8 cellular contexts compared by ENCODE assay signal in the genomic region with DNA sequence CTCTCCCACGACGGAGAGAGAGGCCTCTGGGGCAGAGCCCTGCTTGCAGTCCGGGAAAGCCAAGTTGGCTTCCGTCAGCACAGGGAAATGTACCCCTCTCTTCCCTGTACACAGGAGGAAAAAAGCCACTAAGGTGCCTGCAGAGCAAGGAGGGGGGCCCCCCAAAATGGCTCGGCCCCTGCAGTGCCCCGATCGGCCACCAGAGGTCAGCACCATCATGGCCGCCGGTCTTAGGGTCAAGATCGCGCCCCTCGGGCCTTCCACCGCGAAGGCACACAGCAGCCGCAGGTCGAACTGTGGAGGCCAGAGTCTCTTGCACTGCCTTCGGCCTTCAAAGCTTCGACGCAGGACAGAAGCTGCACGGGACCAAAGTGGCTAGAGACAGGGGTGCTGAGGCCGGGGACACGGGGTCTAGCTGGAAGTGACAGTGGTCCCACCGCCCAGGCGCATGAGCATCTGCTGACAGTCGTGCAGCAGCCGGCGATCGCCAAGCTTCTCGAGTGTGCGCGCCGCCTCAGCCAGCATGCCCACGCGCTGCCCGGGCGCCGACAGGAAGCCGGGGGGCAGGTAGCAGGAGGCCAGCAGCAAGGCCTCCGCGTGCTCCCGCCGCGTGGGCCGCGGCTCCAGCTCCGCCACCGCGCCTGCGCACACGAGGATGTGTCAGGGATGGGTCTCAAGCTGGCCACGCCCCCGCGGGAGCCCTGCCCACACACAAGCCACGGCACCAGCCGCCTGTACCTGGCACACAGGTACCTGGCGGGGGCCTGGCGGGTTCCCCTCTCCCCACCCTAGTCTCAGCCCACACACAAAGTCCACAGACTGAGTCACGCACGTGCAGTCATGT. TPM values are rescaled to one million over a fixed set of nuclear protein-coding genes. Genes with fewer than 3 reads are reported as not detected.
DNase-seq lines count a peak whose midpoint lies in the region; ATAC-seq and TF ChIP-seq lines count a peak whose summit lies in the region.

No MANE protein-coding gene starts in this region.

- peak; percentile 19 for TF ChIP-seq POLR2A in GM18951 (IDR thresholded peaks at IDR 0.05; ENCODE audit: extremely low read depth, insufficient read depth, insufficient read length)

- H3K27me3 Mint-ChIP-seq in activated naive CD8-positive, alpha-beta T cell treated with anti-CD3 and anti-CD28 coated beads, Interleukin-2, amount 10 ng/mL, durations not matched to agents 7 days and 5 days, result no peaks in the 10 kb centered on the region

- H3K36me3 Mint-ChIP-seq in activated naive CD8-positive, alpha-beta T cell treated with anti-CD3 and anti-CD28 coated beads, Interleukin-2, amount 10 ng/mL, durations not matched to agents 7 days and 5 days, result peaks cover 17% of the 10 kb centered on the region

- no peak overlapping the region for H3K4me3 Mint-ChIP-seq in activated naive CD8-positive, alpha-beta T cell treated with anti-CD3 and anti-CD28 coated beads, Interleukin-2, amount 10 ng/mL, durations not matched to agents 7 days and 5 days

- intact Hi-C loops in cardiac septum (cut with DNase I), result loop anchor here (2.0 to 5.0 kb wide), 3 partner anchors 48 to 220 kb away; no protein-coding TSS in a partner anchor

- H3K4me1 ChIP-seq in rectal smooth muscle tissue (ENCODE audit: control insufficient read depth, insufficient read depth, low read length), result peaks cover 14% of the 10 kb centered on the region

- no peaks in the 10 kb centered on the region for H3K9me3 Mint-ChIP-seq in activated naive CD8-positive, alpha-beta T cell treated with anti-CD3 and anti-CD28 coated beads, Interleukin-2, amount 10 ng/mL, durations not matched to agents 7 days and 5 days

- POLR2A ChIA-PET in activated naive CD8-positive, alpha-beta T cell treated with anti-CD3 and anti-CD28 coated beads, Interleukin-2, amount 10 ng/mL, durations not matched to agents 7 days and 5 days (lab: Charles Lee), result interaction anchor here (0.6 to 2.6 kb wide), 11 partner anchors 8 to 218 kb away, joined by 3 to 12 read pairs (median 4); a partner anchor contains a TSS

- H3K27me3 ChIP-seq in rectal smooth muscle tissue (ENCODE audit: control insufficient read depth, insufficient read depth, low read length), result no peaks in the 10 kb centered on the region

- DNase-seq in AG09309 (ENCODE audit: low read depth) (no peak), cardiac septum (ENCODE audit: low spot score) (peak; percentile 90)
- DNase-seq in activated naive CD8-positive, alpha-beta T cell treated with anti-CD3 and anti-CD28 coated beads, Interleukin-2, amount 10 ng/mL, durations not matched to agents 7 days and 5 days, result peak; percentile 81

- ATAC-seq in SK-N-SH treated with all-trans-retinoic acid at 6 μM for 48 hours, result peak; percentile 59
- peak; percentile 17 for ATAC-seq in activated naive CD8-positive, alpha-beta T cell treated with anti-CD3 and anti-CD28 coated beads, Interleukin-2, amount 10 ng/mL, durations not matched to agents 7 days and 5 days (ENCODE audit: low read depth)
- no peak for ATAC-seq in HG03378 (IDR thresholded peaks at IDR 0.05; ENCODE audit: unreplicated experiment)
- ATAC-seq in GM18519 (IDR thresholded peaks at IDR 0.05; ENCODE audit: low FRiP score, unreplicated experiment), result no peak

- in situ Hi-C loops in GM18951 (cut with MboI; ENCODE audit: low sequenced_read_pairs, unreplicated experiment), result no loop called here

- no peak overlapping the region for H3K9ac ChIP-seq in rectal smooth muscle tissue (ENCODE audit: low read length)

- peak; percentile 98 for TF ChIP-seq CTCF in AG09309 (IDR thresholded peaks at IDR 0.05; ENCODE audit: control insufficient read depth, insufficient read depth, low read depth, low read length, missing control alignments)

- H3K4me1 Mint-ChIP-seq in activated naive CD8-positive, alpha-beta T cell treated with anti-CD3 and anti-CD28 coated beads, Interleukin-2, amount 10 ng/mL, durations not matched to agents 7 days and 5 days, result peaks cover 14% of the 10 kb centered on the region

- H3K4me3 ChIP-seq in AG09309 (ENCODE audit: control insufficient read depth, low read depth, low read length) (no peak overlapping the region), rectal smooth muscle tissue (ENCODE audit: low read length) (no peak overlapping the region)

- peak overlapping the region; percentile 44 for H3K27ac ChIP-seq in rectal smooth muscle tissue (ENCODE audit: low read depth, low read length)

- H3K27ac Mint-ChIP-seq in activated naive CD8-positive, alpha-beta T cell treated with anti-CD3 and anti-CD28 coated beads, Interleukin-2, amount 10 ng/mL, durations not matched to agents 7 days and 5 days, result peak overlapping the region; percentile 34

- peaks cover 18% of the 10 kb centered on the region for H3K36me3 ChIP-seq in rectal smooth muscle tissue (ENCODE audit: control insufficient read depth, insufficient read depth, low read length)

TF ChIP-seq in SK-N-SH treated with all-trans-retinoic acid at 6 μM for 48 hours, 23 proteins besides CTCF, POLR2A, EP300 and RAD21:
- 0 out of 2 replicates have a peak, but pooled peaks have one; percentile 48 for TF ChIP-seq ZFP3 (CRISPR knock-in tag; IDR thresholded peaks at IDR 0.05)
- TF ChIP-seq, protein P1, sequence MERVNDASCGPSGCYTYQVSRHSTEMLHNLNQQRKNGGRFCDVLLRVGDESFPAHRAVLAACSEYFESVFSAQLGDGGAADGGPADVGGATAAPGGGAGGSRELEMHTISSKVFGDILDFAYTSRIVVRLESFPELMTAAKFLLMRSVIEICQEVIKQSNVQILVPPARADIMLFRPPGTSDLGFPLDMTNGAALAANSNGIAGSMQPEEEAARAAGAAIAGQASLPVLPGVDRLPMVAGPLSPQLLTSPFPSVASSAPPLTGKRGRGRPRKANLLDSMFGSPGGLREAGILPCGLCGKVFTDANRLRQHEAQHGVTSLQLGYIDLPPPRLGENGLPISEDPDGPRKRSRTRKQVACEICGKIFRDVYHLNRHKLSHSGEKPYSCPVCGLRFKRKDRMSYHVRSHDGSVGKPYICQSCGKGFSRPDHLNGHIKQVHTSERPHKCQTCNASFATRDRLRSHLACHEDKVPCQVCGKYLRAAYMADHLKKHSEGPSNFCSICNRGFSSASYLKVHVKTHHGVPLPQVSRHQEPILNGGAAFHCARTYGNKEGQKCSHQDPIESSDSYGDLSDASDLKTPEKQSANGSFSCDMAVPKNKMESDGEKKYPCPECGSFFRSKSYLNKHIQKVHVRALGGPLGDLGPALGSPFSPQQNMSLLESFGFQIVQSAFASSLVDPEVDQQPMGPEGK (CRISPR knock-in tag; IDR thresholded peaks at IDR 0.05; ENCODE audit: borderline replicate concordance), result no peak
- TF ChIP-seq BACH2 (CRISPR knock-in tag; IDR thresholded peaks at IDR 0.05; ENCODE audit: borderline replicate concordance), result no peak

RNA-seq across cellular contexts. Expression of a gene that starts 24.4 kb away (rescaled TPM):
- 100 to 1,000 TPM; 218 to 229 TPM for total RNA-seq in activated naive CD8-positive, alpha-beta T cell treated with anti-CD3 and anti-CD28 coated beads, Interleukin-2, amount 10 ng/mL, durations not matched to agents 7 days and 5 days
- 17.1 TPM for total RNA-seq in cardiac septum

Comparison
In these comparisons a context has a peak if more than half of its experiments do, and no peak if none do; other contexts are left out.
1. ATAC-seq: peak in SK-N-SH treated with all-trans-retinoic acid at 6 μM for 48 hours (single experiment) and activated naive CD8-positive, alpha-beta T cell treated with anti-CD3 and anti-CD28 coated beads, Interleukin-2, amount 10 ng/mL, durations not matched to agents 7 days and 5 days (single experiment); none in HG03378 (single experiment) and GM18519 (single experiment).
2. RNA of a gene that starts 24.4 kb away (total RNA-seq): 218 to 229 TPM in activated naive CD8-positive, alpha-beta T cell treated with anti-CD3 and anti-CD28 coated beads, Interleukin-2, amount 10 ng/mL, durations not matched to agents 7 days and 5 days; 17.1 TPM in cardiac septum (single experiment); every median in the first group is over 10 times any median in the second.